ENCODE assay signal across 8 cellular contexts in genomic region chr1:27154469-27154990, GRCh38. TPM values are rescaled to one million over a fixed set of nuclear protein-coding genes. Genes with fewer than 3 reads are reported as not detected.
DNase-seq lines count a peak whose midpoint lies in the region; ATAC-seq and TF ChIP-seq lines count a peak whose summit lies in the region.

No MANE protein-coding gene starts in this region.

- H2AFZ ChIP-seq in fibroblast of lung (ENCODE audit: low read length) = no peak overlapping the region

- TF ChIP-seq CTCF in RWPE1 (conservative IDR thresholded peaks at IDR 0.05; ENCODE audit: low read depth) = no peak
- TF ChIP-seq CTCF in fibroblast of lung (conservative IDR thresholded peaks at IDR 0.05 in 1 of 2, IDR thresholded peaks at IDR 0.05 in 1 of 2; ENCODE audit: low read depth in 1 of 2, low read length in 2 of 2) = no peak
- no peak for TF ChIP-seq CTCF in psoas muscle (IDR thresholded peaks at IDR 0.05)

- H3K9ac ChIP-seq in fibroblast of lung (ENCODE audit: insufficient read depth, low read length) = peak overlapping the region; percentile 62

- H3K27ac ChIP-seq in RWPE1 (peak overlapping the region; percentile 92), fibroblast of lung (ENCODE audit: insufficient read depth, low read length) (peak overlapping the region; percentile 83), psoas muscle (peak overlapping the region; percentile 92)

- 7 to 24% (median 11%) methylated on average over 5 to 20 of the region's 20 CpGs for WGBS in psoas muscle, 3 donors

- H4K20me1 ChIP-seq in fibroblast of lung (ENCODE audit: control insufficient read depth, extremely low read depth, insufficient read depth, low read length) = no peaks in the 10 kb centered on the region

- peak overlapping the region; percentile 84 for H3K4me2 ChIP-seq in fibroblast of lung (ENCODE audit: extremely low read depth, insufficient read depth, low read length)

- ATAC-seq in GM19328 (IDR thresholded peaks at IDR 0.05; ENCODE audit: unreplicated experiment) = peak; percentile 11
- peak; percentile 1 to 13 (median 7) for ATAC-seq in psoas muscle

- H3K36me3 ChIP-seq in fibroblast of lung (ENCODE audit: control insufficient read depth, insufficient read depth, low read length) = peaks cover 2% of the 10 kb centered on the region
- H3K36me3 ChIP-seq in psoas muscle (ENCODE audit: insufficient read depth in 1 of 2, low read depth in 1 of 2) = no peaks in the 10 kb centered on the region

- POLR2A ChIA-PET in RWPE1 (lab: Yijun Ruan, JAX; ENCODE audit: low non-redundant PET) = interaction anchor here (0.5 to 1.8 kb wide), 10 partner anchors 9 to 1469 kb away, joined by 3 to 13 read pairs (median 4); partner anchors contain the start of gene WDTC1

- no peak for DNase-seq in RWPE1 (ENCODE audit: low spot score)
- DNase-seq in fibroblast of lung (ENCODE audit: low read depth in 2 of 2) = no peak
- no peak for DNase-seq in psoas muscle
- no peak for DNase-seq in anterior cingulate cortex (lab: John Stamatoyannopoulos, UW)
- no peak for DNase-seq in stimulated activated CD4-positive, alpha-beta T cell treated with anti-CD3 and anti-CD28 coated beads, Interleukin-4, amount 100 ng/mL, for 24 hours
- no peak for DNase-seq in T1000 (lab: John Stamatoyannopoulos, UW)
- DNase-seq in activated effector memory CD4-positive, alpha-beta T cell treated with anti-CD3 and anti-CD28 coated beads, Interleukin-2, amount 50 U/mL, for 16 hours = no peak

- intact Hi-C loops in psoas muscle (cut with DNase I) = loop anchor here (5.0 kb wide), 1 partner anchor 37 kb away; no protein-coding TSS in a partner anchor

- peaks cover 9% of the 10 kb centered on the region for H3K4me1 ChIP-seq in fibroblast of lung (ENCODE audit: control insufficient read depth, extremely low read depth, insufficient read depth, low read length)
- peaks cover 50% of the 10 kb centered on the region for H3K4me1 ChIP-seq in psoas muscle

- CTCF ChIA-PET in RWPE1 (lab: Yijun Ruan, JAX) = interaction anchor here (0.6 to 1.1 kb wide), 10 partner anchors 10 to 378 kb away, joined by 3 to 6 read pairs (median 3); no protein-coding TSS in a partner anchor

- H3K4me3 ChIP-seq in fibroblast of lung (replicated peaks in 1 of 4; ENCODE audit: control extremely low read depth in 1 of 4, insufficient read depth in 1 of 4, low read depth in 3 of 4, low read length in 4 of 4) (peak overlapping the region; percentile 72 to 80 (median 78)), psoas muscle (peak overlapping the region; percentile 78)

- H3K27me3 ChIP-seq in fibroblast of lung (ENCODE audit: control insufficient read depth, insufficient read depth, low read length) = no peaks in the 10 kb centered on the region
- H3K27me3 ChIP-seq in psoas muscle (ENCODE audit: insufficient read depth in 3 of 3, low read length in 2 of 3) = no peaks in the 10 kb centered on the region

- peaks cover 41% of the 10 kb centered on the region for H3K79me2 ChIP-seq in fibroblast of lung (ENCODE audit: control insufficient read depth, insufficient read depth, low read length)

- H3K9me3 ChIP-seq in fibroblast of lung (ENCODE audit: control insufficient read depth, insufficient read depth, low read depth, low read length) = no peaks in the 10 kb centered on the region
- H3K9me3 ChIP-seq in psoas muscle = no peaks in the 10 kb centered on the region

RNA-seq across cellular contexts. Expression of gene SLC9A1, which starts 0.4 kb away (rescaled TPM):
- total RNA-seq in fibroblast of lung (3.9 and 10.4 TPM in 2 replicates), psoas muscle (10 to 100 TPM in 1 of 4 donors, 1 to 10 TPM in 3; 5.2 to 14.3 (median 7.7) TPM)
- polyA plus RNA-seq in fibroblast of lung (4.9 and 9.5 TPM in 2 replicates), psoas muscle (10 to 100 TPM in 1 of 3 donors, 1 to 10 TPM in 2; 2.3 to 17.0 (median 3.8) TPM)
- polyA plus RNA-seq in fibroblast of lung (2012) = 24.1 and 26.7 TPM in 2 replicates
- 102 and 135 TPM in 2 replicates for polyA minus RNA-seq in fibroblast of lung (ENCODE audit: low replicate concordance)
